18 cellular contexts compared by ENCODE assay signal in the genomic region with DNA sequence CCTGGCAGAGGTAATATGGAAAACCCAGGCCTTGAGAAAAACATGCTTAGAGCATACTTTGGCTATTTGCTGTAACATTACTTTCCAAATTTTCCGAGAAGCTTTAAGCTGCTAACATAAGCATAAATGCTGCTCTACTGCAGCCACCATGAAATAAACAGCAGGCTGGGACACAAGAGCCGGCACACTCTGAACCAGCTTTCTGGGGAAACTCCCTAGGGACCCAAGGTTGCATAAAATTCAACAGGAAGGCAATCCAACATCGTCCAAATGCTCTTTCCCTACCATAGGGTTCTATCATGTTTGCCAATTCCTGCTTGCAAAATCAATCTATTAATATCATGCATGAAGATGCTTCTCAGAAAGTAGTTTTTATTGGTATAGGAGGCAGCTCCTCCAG.
DNase-seq lines count a peak whose midpoint lies in the region; ATAC-seq and TF ChIP-seq lines count a peak whose summit lies in the region.
"Had no signal": no experiment of that assay in that cellular context is flagged by ENCODE, and none has a peak within 500 bp of the region (broad histone marks: within the 10 kb centered on the region; RNA-seq: fewer than 3 reads in every experiment).

No MANE protein-coding gene starts in this region.

- no peak for TF ChIP-seq POLR2A in spleen (IDR thresholded peaks at IDR 0.05)

- H3K18ac ChIP-seq in mesenchymal stem cell (ENCODE audit: low read depth in 1 of 2, low read length in 2 of 2) = no peak overlapping the region

- H2BK120ac ChIP-seq in mesenchymal stem cell (ENCODE audit: low read depth, low read length) = no peak overlapping the region

- no peaks in the 10 kb centered on the region for H3K27me3 ChIP-seq in hepatocyte
- H3K27me3 ChIP-seq in spleen (replicated peaks in 1 of 7) = no peaks in the 10 kb centered on the region
- no peaks in the 10 kb centered on the region for H3K27me3 ChIP-seq in mesenchymal stem cell (ENCODE audit: control insufficient read depth in 1 of 2, insufficient read depth in 1 of 2, low read length in 2 of 2)
- H3K27me3 ChIP-seq: right lobe of liver, SJSA1 had no signal

- H2AFZ ChIP-seq in hepatocyte = no peak overlapping the region
- no peak overlapping the region for H2AFZ ChIP-seq in mesenchymal stem cell (ENCODE audit: low read depth, low read length)

- H2AK5ac ChIP-seq in mesenchymal stem cell (ENCODE audit: low read length, severe bottlenecking) = no peak overlapping the region

- ATAC-seq in Right ventricle myocardium inferior (peak; percentile 83), HG03108 (IDR thresholded peaks at IDR 0.05; ENCODE audit: unreplicated experiment) (no peak)
- ATAC-seq: activated CD4-positive, alpha-beta T cell treated with anti-CD3 and anti-CD28 coated beads for 36 hours had no signal

- no peak overlapping the region for H2BK12ac ChIP-seq in mesenchymal stem cell (ENCODE audit: low read length in 2 of 2)

- H4K8ac ChIP-seq in mesenchymal stem cell (ENCODE audit: low read length) = no peak overlapping the region

- no peak overlapping the region for H2BK15ac ChIP-seq in mesenchymal stem cell (ENCODE audit: low read depth, poor library complexity, severe bottlenecking)

- H3K4ac ChIP-seq in mesenchymal stem cell (ENCODE audit: low read depth in 1 of 2, low read length in 2 of 2) = no peak overlapping the region

- no peak overlapping the region for H3K4me2 ChIP-seq in hepatocyte
- no peak overlapping the region for H3K4me2 ChIP-seq in mesenchymal stem cell (ENCODE audit: low read length, poor library complexity, severe bottlenecking)

- H4K20me1 ChIP-seq in hepatocyte (ENCODE audit: insufficient read depth, poor library complexity, severe bottlenecking) = no peaks in the 10 kb centered on the region

- no peaks in the 10 kb centered on the region for H3K9me3 ChIP-seq in hepatocyte (ENCODE audit: low read depth)
- H3K9me3 ChIP-seq in spleen = no peaks in the 10 kb centered on the region
- no peaks in the 10 kb centered on the region for H3K9me3 ChIP-seq in mesenchymal stem cell (ENCODE audit: control insufficient read depth, low read length)
- H3K9me3 ChIP-seq: right lobe of liver, SJSA1 had no signal

- H3K14ac ChIP-seq in mesenchymal stem cell (ENCODE audit: low read length in 2 of 2) = no peak overlapping the region

- no peak overlapping the region for H3K23ac ChIP-seq in mesenchymal stem cell (ENCODE audit: low read length in 2 of 2)

- H3K79me1 ChIP-seq in mesenchymal stem cell (replicated peaks; ENCODE audit: low read length, poor library complexity, severe bottlenecking) = no peaks in the 10 kb centered on the region

- intact Hi-C loops in Right ventricle myocardium inferior (cut with DNase I) = no loop called here
- intact Hi-C loops in cardiac septum (cut with DNase I) = no loop called here
- intact Hi-C loops in spleen (cut with DNase I; ENCODE audit: low total_unique reads) = no loop called here

- TF ChIP-seq CTCF in hepatocyte (IDR thresholded peaks at IDR 0.05; ENCODE audit: poor library complexity) = no peak
- TF ChIP-seq CTCF in spleen (IDR thresholded peaks at IDR 0.05 in 8 of 11, conservative IDR thresholded peaks at IDR 0.05 in 3 of 11) = no peak

- H3K4me3 ChIP-seq in hepatocyte = no peak overlapping the region
- no peak overlapping the region for H3K4me3 ChIP-seq in spleen
- no peak overlapping the region for H3K4me3 ChIP-seq in mesenchymal stem cell (ENCODE audit: insufficient read depth in 1 of 2, low read depth in 1 of 2, low read length in 2 of 2)
- H3K4me3 ChIP-seq: right lobe of liver, SJSA1 had no signal

- H3K79me2 ChIP-seq in hepatocyte = no peaks in the 10 kb centered on the region

- H3K27ac ChIP-seq in hepatocyte (peak overlapping the region; percentile 37), spleen (peak overlapping the region in 6 of 8 donors; percentile 48 to 75 (median 68)), mesenchymal stem cell (ENCODE audit: low read length, poor library complexity, severe bottlenecking) (no peak overlapping the region)
- H3K27ac ChIP-seq: right lobe of liver, SJSA1 had no signal

- DNase-seq in Right ventricle myocardium inferior (ENCODE audit: missing footprints) = no peak
- DNase-seq in cardiac septum (ENCODE audit: low spot score) = no peak
- no peak for DNase-seq in hepatocyte (ENCODE audit: low spot score)
- no peak for DNase-seq in spleen
- no peak for DNase-seq in hypothalamus (lab: John Stamatoyannopoulos, UW)
- DNase-seq in mesenchymal stem cell = no peak
- no peak for DNase-seq in NCI-H2196 (lab: John Stamatoyannopoulos, UW; ENCODE audit: unreplicated experiment)
- DNase-seq: activated CD4-positive, alpha-beta T cell treated with anti-CD3 and anti-CD28 coated beads for 36 hours; activated naive CD4-positive, alpha-beta T cell treated with anti-CD3 and anti-CD28 coated beads for 36 hours; DMS79 treated with DMSO at 0.1 percent for 48 hours; IMR-90; islet precursor cell; NCI-H187 treated with DMSO at 0.1 percent for 48 hours; right lobe of liver; stimulated activated CD4-positive, alpha-beta T cell treated with anti-CD3 and anti-CD28 coated beads, Interleukin-2, amount 100 ng/mL, for 48 hours; T-helper 9 cell had no signal

- no peaks in the 10 kb centered on the region for H3K36me3 ChIP-seq in hepatocyte (replicated peaks; ENCODE audit: insufficient read depth, low read depth)
- H3K36me3 ChIP-seq in spleen = no peaks in the 10 kb centered on the region
- no peaks in the 10 kb centered on the region for H3K36me3 ChIP-seq in mesenchymal stem cell (ENCODE audit: control insufficient read depth in 1 of 2, insufficient read depth in 2 of 2, low read depth in 1 of 2, low read length in 2 of 2)
- H3K36me3 ChIP-seq: right lobe of liver, SJSA1 had no signal

- peaks cover 27% of the 10 kb centered on the region for H3K4me1 ChIP-seq in hepatocyte (ENCODE audit: insufficient read depth)
- peaks cover 5 to 28% (median 9%) of the 10 kb centered on the region in 6 donors for H3K4me1 ChIP-seq in spleen
- H3K4me1 ChIP-seq in mesenchymal stem cell (ENCODE audit: control insufficient read depth, insufficient read depth, low read depth, low read length) = no peaks in the 10 kb centered on the region
- H3K4me1 ChIP-seq: right lobe of liver, SJSA1 had no signal

- no peak overlapping the region for H3K9ac ChIP-seq in mesenchymal stem cell (ENCODE audit: low read length)

- no peaks in the 10 kb centered on the region for H3K9me2 ChIP-seq in hepatocyte (replicated peaks; ENCODE audit: insufficient read depth)

- 84% methylated on average over 3 of the region's 3 CpGs for WGBS in hepatocyte (ENCODE audit: low lambda C conversion rate, missing lambda C conversion rate)
- WGBS in spleen, 5 donors = 43 to 68% (median 48%) methylated on average over 3 of the region's 3 CpGs
- 48% methylated on average over 3 of the region's 3 CpGs for WGBS in mesenchymal stem cell

- H2BK5ac ChIP-seq in mesenchymal stem cell (ENCODE audit: low read depth, low read length, poor library complexity, severe bottlenecking) = no peak overlapping the region

- H4K91ac ChIP-seq in mesenchymal stem cell (ENCODE audit: low read length) = no peak overlapping the region
